Comparison of ENCODE assay signal across 13 cellular contexts in genomic region chr7:5931905-5932644, GRCh38. TPM values are rescaled to one million over a fixed set of nuclear protein-coding genes. Genes with fewer than 3 reads are reported as not detected.
A peak's percentile ranks its signal among the peaks of the same experiment; 100 is the strongest.
DNase-seq lines count a peak whose midpoint lies in the region; TF ChIP-seq lines count a peak whose summit lies in the region.
"Not testable (repeated sequence)": the region's sequence is repeated elsewhere in the genome, so short reads cannot be mapped to it uniquely, and the experiment has no call there.
"Had no signal": no experiment of that assay in that cellular context is flagged by ENCODE, and none has a peak within 500 bp of the region (broad histone marks: within the 10 kb centered on the region; RNA-seq: fewer than 3 reads in every experiment).

No MANE protein-coding gene starts in this region.

- TF ChIP-seq CTCF in AG09319 (IDR thresholded peaks at IDR 0.05; ENCODE audit: low read depth, low read length); adrenal gland (IDR thresholded peaks at IDR 0.05); choroid plexus epithelial cell (conservative IDR thresholded peaks at IDR 0.05; ENCODE audit: low read depth, low read length); fibroblast of villous mesenchyme (IDR thresholded peaks at IDR 0.05; ENCODE audit: insufficient read depth, low read depth, low read length); kidney epithelial cell (IDR thresholded peaks at IDR 0.05; ENCODE audit: insufficient read depth, low read length, poor library complexity, severe bottlenecking); testis (IDR thresholded peaks at IDR 0.05): not testable (repeated sequence)

- not testable (repeated sequence) for H3K27me3 ChIP-seq in adrenal gland; kidney epithelial cell (ENCODE audit: control insufficient read depth, insufficient read depth, low read length); testis

- 5 to 38% (median 24%) methylated on average over 3 to 7 of the region's 13 CpGs for WGBS in adrenal gland, 4 donors
- WGBS in testis, 2 donors: 43 to 71% methylated on average over 4 to 8 of the region's 13 CpGs

- TF ChIP-seq POLR2A in adrenal gland (IDR thresholded peaks at IDR 0.05); testis (IDR thresholded peaks at IDR 0.05): not testable (repeated sequence)

- intact Hi-C loops in adrenal gland (cut with DNase I); testis (cut with DNase I; ENCODE audit: low total_unique reads): not testable (repeated sequence)

- peak; percentile 1 for DNase-seq in AG09319 (ENCODE audit: extremely low read depth, low read depth)
- DNase-seq in HS-5 (ENCODE audit: low read depth): peak; percentile 35
- DNase-seq in adrenal gland: peak; percentile 32 to 91 (median 79)
- peak; percentile 82 for DNase-seq in choroid plexus epithelial cell (ENCODE audit: low read depth)
- DNase-seq in fibroblast of villous mesenchyme (ENCODE audit: low read depth): peak; percentile 69
- peak; percentile 47 for DNase-seq in kidney epithelial cell (ENCODE audit: low read depth)
- DNase-seq in non-pigmented ciliary epithelial cell (ENCODE audit: low read depth): peak; percentile 3
- DNase-seq in testis: peak; percentile 67

- H3K9me3 ChIP-seq in adrenal gland (replicated peaks in 1 of 3); testis: not testable (repeated sequence)

- not testable (repeated sequence) for H3K36me3 ChIP-seq in adrenal gland (replicated peaks in 1 of 2); kidney epithelial cell (ENCODE audit: control insufficient read depth, insufficient read depth, low read length); testis (ENCODE audit: low read depth, missing control alignments)

- H3K27ac ChIP-seq in adrenal gland: peak overlapping the region in 3 of 5 donors; percentile 19 to 69 (median 54)
- not testable (repeated sequence) for H3K27ac ChIP-seq in testis

- not testable (repeated sequence) for H3K4me3 ChIP-seq in adrenal gland; choroid plexus epithelial cell (ENCODE audit: low read depth, low read length); fibroblast of villous mesenchyme (ENCODE audit: low read depth, low read length); kidney epithelial cell (ENCODE audit: low read depth, low read length); testis

- H3K4me1 ChIP-seq in adrenal gland (replicated peaks in 1 of 2); testis: not testable (repeated sequence)

RNA-seq across cellular contexts. Expression of gene CCZ1, which starts 33.5 kb away (rescaled TPM):
- total RNA-seq in adrenal gland: 100 to 1,000 TPM in 4 of 8 donors, 10 to 100 TPM in 4; 76.5 to 140 (median 99.2) TPM
- 100 to 1,000 TPM in 1 of 3 donors, 10 to 100 TPM in 2; 49.2 to 132 (median 76.0) TPM for polyA plus RNA-seq in adrenal gland
- 71.2 and 73.1 TPM in 2 replicates for total RNA-seq in fibroblast of villous mesenchyme
- total RNA-seq in kidney epithelial cell: 90.7 and 91.1 TPM in 2 replicates
- total RNA-seq in testis: 10 to 100 TPM; 47.4 to 56.1 TPM
- polyA plus RNA-seq in testis (ENCODE audit: insufficient read depth, low read depth, low replicate concordance): 48.0 TPM

RNA-seq across cellular contexts. Expression of gene RSPH10B, which starts 38.4 kb away (rescaled TPM):
- total RNA-seq in adrenal gland: 1 to 10 TPM in 1 of 8 donors, under 1 TPM in 6, not detected in 1; 0.28 to 7.0 (median 0.57) TPM
- polyA plus RNA-seq in adrenal gland: under 1 TPM; 0.49 to 0.80 (median 0.67) TPM
- under 0.01 TPM in 1 of 2 replicates, not detected in the other for total RNA-seq in fibroblast of villous mesenchyme
- total RNA-seq in kidney epithelial cell: 0.21 TPM in 1 of 2 replicates, not detected in the other
- 10 to 100 TPM; 19.0 to 53.0 TPM for total RNA-seq in testis
- 54.7 TPM for polyA plus RNA-seq in testis (ENCODE audit: insufficient read depth, low read depth, low replicate concordance)
- total RNA-seq: activated CD4-positive, alpha-beta T cell treated with anti-CD3 and anti-CD28 coated beads, Interleukin-2, amount 10 ng/mL, durations not matched to agents 7 days and 5 days; activated CD8-positive, alpha-beta memory T cell treated with anti-CD3 and anti-CD28 coated beads, Interleukin-2, amount 10 ng/mL, durations not matched to agents 7 days and 5 days; aorta; left colon had no signal

RNA-seq across cellular contexts. Expression of gene OCM, which starts 51.5 kb away (rescaled TPM):
- total RNA-seq in adrenal gland (not detected), fibroblast of villous mesenchyme (not detected in 2 replicates), kidney epithelial cell (not detected in 2 replicates), testis (1 to 10 TPM; 1.2 to 1.6 TPM)
- polyA plus RNA-seq in adrenal gland (under 1 TPM; 0.26 to 0.80 (median 0.64) TPM), testis (ENCODE audit: insufficient read depth, low read depth, low replicate concordance) (2.3 TPM)
- total RNA-seq: activated CD8-positive, alpha-beta memory T cell treated with anti-CD3 and anti-CD28 coated beads, Interleukin-2, amount 10 ng/mL, durations not matched to agents 7 days and 5 days; aorta; Calu3; left colon had no signal

Comparison
In these comparisons a context has a peak if more than half of its experiments do, and no peak if none do; other contexts are left out.
1. DNase-seq: peak in every context shown above with its lines; median percentile 82 in choroid plexus epithelial cell; 79 in adrenal gland; 69 in fibroblast of villous mesenchyme; 67 in testis; 47 in kidney epithelial cell; 35 in HS-5; 3 in non-pigmented ciliary epithelial cell; 1 in AG09319.